In genomic region chr7:123432601-123433000, GRCh38 we compare ENCODE assay signal across 19 cellular contexts.
"Had no signal": no experiment of that assay in that cellular context is flagged by ENCODE, and none has a peak within 500 bp of the region (broad histone marks: within the 10 kb centered on the region; RNA-seq: fewer than 3 reads in every experiment).

No MANE protein-coding gene starts in this region.

- H3K36me3 Mint-ChIP-seq: activated naive CD8-positive, alpha-beta T cell; memory B cell had no signal

- H3K4me1 ChIP-seq: body of pancreas, colonic mucosa, gastrocnemius medialis, heart left ventricle, right atrium auricular region, tibial artery had no signal

- H3K4me1 Mint-ChIP-seq: central memory CD8-positive, alpha-beta T cell; memory B cell; neural crest cell had no signal

- ATAC-seq: body of pancreas, gastrocnemius medialis, heart left ventricle, left ventricle myocardium superior had no signal

- H3K27ac ChIP-seq: body of pancreas, colonic mucosa, gastrocnemius medialis, heart left ventricle, right atrium auricular region, tibial artery, WERI-Rb-1 had no signal

- H3K9me3 Mint-ChIP-seq: activated T-helper 1 cell treated with anti-CD3 and anti-CD28 coated beads, Interleukin-12 subunit alpha, Interleukin-12 subunit beta, Interleukin-2, Interleukin-4 antibody, amounts not matched to agents 30 ng/mL and 10 ng/mL and 1 ng/mL, durations not matched to agents 14 hours and 24 hours and 36 hours; neural crest cell; T-helper 1 cell treated with Interleukin-12 subunit alpha and Interleukin-12 subunit beta and Interleukin-4 antibody, amounts not matched to agents 30 μg/mL and 1 μg/mL, for 36 hours had no signal

- DNase-seq: activated CD4-positive, alpha-beta T cell treated with anti-CD3 and anti-CD28 coated beads for 1 hour; activated CD4-positive, alpha-beta T cell treated with anti-CD3 and anti-CD28 coated beads, Interleukin-2, amount 50 U/mL, for 48 hours; activated T-cell treated with anti-CD3 and anti-CD28 coated beads for 4 hours; body of pancreas; colonic mucosa; gastrocnemius medialis; heart left ventricle; left ventricle myocardium superior; stimulated activated CD4-positive, alpha-beta T cell treated with anti-CD3 and anti-CD28 coated beads, Interleukin-2, amount 100 ng/mL, for 24 hours; stimulated activated naive CD4-positive, alpha-beta T cell treated with Interleukin-2 at 50 U/mL for 16 hours; tibial artery; WERI-Rb-1 had no signal

- H3K36me3 ChIP-seq: colonic mucosa, gastrocnemius medialis, heart left ventricle, right atrium auricular region, tibial artery, WERI-Rb-1 had no signal

- H3K4me3 Mint-ChIP-seq: activated naive CD8-positive, alpha-beta T cell; activated T-helper 1 cell treated with anti-CD3 and anti-CD28 coated beads, Interleukin-12 subunit alpha, Interleukin-12 subunit beta, Interleukin-2, Interleukin-4 antibody, amounts not matched to agents 30 ng/mL and 10 ng/mL and 1 ng/mL, durations not matched to agents 14 hours and 24 hours and 36 hours; central memory CD8-positive, alpha-beta T cell; memory B cell; neural crest cell; T-helper 1 cell treated with Interleukin-12 subunit alpha and Interleukin-12 subunit beta and Interleukin-4 antibody, amounts not matched to agents 30 μg/mL and 1 μg/mL, for 36 hours had no signal

- H3K27me3 ChIP-seq: body of pancreas, colonic mucosa, gastrocnemius medialis, heart left ventricle, right atrium auricular region, tibial artery had no signal

- H3K27ac Mint-ChIP-seq: activated naive CD8-positive, alpha-beta T cell; activated T-helper 1 cell treated with anti-CD3 and anti-CD28 coated beads, Interleukin-12 subunit alpha, Interleukin-12 subunit beta, Interleukin-2, Interleukin-4 antibody, amounts not matched to agents 30 ng/mL and 10 ng/mL and 1 ng/mL, durations not matched to agents 14 hours and 24 hours and 36 hours; memory B cell; T-helper 1 cell treated with Interleukin-12 subunit alpha and Interleukin-12 subunit beta and Interleukin-4 antibody, amounts not matched to agents 30 μg/mL and 1 μg/mL, for 36 hours had no signal

- H3K4me3 ChIP-seq: body of pancreas, colonic mucosa, gastrocnemius medialis, heart left ventricle, right atrium auricular region, tibial artery had no signal

- H3K9me3 ChIP-seq: body of pancreas, colonic mucosa, gastrocnemius medialis, right atrium auricular region, tibial artery had no signal

- H3K27me3 Mint-ChIP-seq: activated naive CD8-positive, alpha-beta T cell; central memory CD8-positive, alpha-beta T cell; memory B cell had no signal
